ENCODE assay signal across 18 cellular contexts in genomic region chr6:85920782-85921181, GRCh38.
DNase-seq lines count a peak whose midpoint lies in the region; ATAC-seq and TF ChIP-seq lines count a peak whose summit lies in the region.
"Had no signal": no experiment of that assay in that cellular context is flagged by ENCODE, and none has a peak within 500 bp of the region (broad histone marks: within the 10 kb centered on the region; RNA-seq: fewer than 3 reads in every experiment).

No MANE protein-coding gene starts in this region.

- H3K27me3 Mint-ChIP-seq in WTC11 (ENCODE audit: low read depth) = no peaks in the 10 kb centered on the region
- H3K27me3 Mint-ChIP-seq: activated CD4-positive, alpha-beta memory T cell treated with anti-CD3 and anti-CD28 coated beads for 36 hours; activated T-cell treated with anti-CD3 and anti-CD28 coated beads, Interleukin-2, amount 50 U/mL, for 24 hours; stimulated activated naive CD8-positive, alpha-beta T cell treated with anti-CD3 and anti-CD28 coated beads, Interleukin-15, Interleukin-2, amounts not matched to agents 100 ng/mL and 50 ng/mL, for 24 hours had no signal

- H3K27ac Mint-ChIP-seq in WTC11 = no peak overlapping the region
- H3K27ac Mint-ChIP-seq: activated CD4-positive, alpha-beta memory T cell treated with anti-CD3 and anti-CD28 coated beads for 36 hours; activated T-cell treated with anti-CD3 and anti-CD28 coated beads, Interleukin-2, amount 50 U/mL, for 24 hours; stimulated activated naive CD8-positive, alpha-beta T cell treated with anti-CD3 and anti-CD28 coated beads, Interleukin-15, Interleukin-2, amounts not matched to agents 100 ng/mL and 50 ng/mL, for 24 hours had no signal

- ATAC-seq in lung (ENCODE audit: insufficient read depth, low FRiP score) (no peak), WTC11 (no peak; the same call in 1 of the 2 replicates), HG03439 (IDR thresholded peaks at IDR 0.05; ENCODE audit: unreplicated experiment) (no peak)

- no peak for TF ChIP-seq POLR2A in breast epithelium (IDR thresholded peaks at IDR 0.05)

- intact Hi-C loops in breast epithelium (cut with DNase I; ENCODE audit: low total_unique reads) = no loop called here

- no peak for TF ChIP-seq CTCF in breast epithelium (IDR thresholded peaks at IDR 0.05)
- no peak for TF ChIP-seq CTCF in lung (IDR thresholded peaks at IDR 0.05; ENCODE audit: control extremely low read depth, extremely low read depth)
- TF ChIP-seq CTCF in WTC11 (IDR thresholded peaks at IDR 0.05) = no peak

- no peaks in the 10 kb centered on the region for H3K36me3 ChIP-seq in breast epithelium
- no peaks in the 10 kb centered on the region for H3K36me3 ChIP-seq in lung (ENCODE audit: control insufficient read depth in 2 of 2, insufficient read depth in 2 of 2, low read length in 2 of 2)
- H3K36me3 ChIP-seq: ascending aorta, sigmoid colon had no signal

- no peak overlapping the region for H3K4me3 Mint-ChIP-seq in WTC11
- H3K4me3 Mint-ChIP-seq: activated CD4-positive, alpha-beta memory T cell treated with anti-CD3 and anti-CD28 coated beads for 36 hours; activated T-cell treated with anti-CD3 and anti-CD28 coated beads, Interleukin-2, amount 50 U/mL, for 24 hours; stimulated activated naive CD8-positive, alpha-beta T cell treated with anti-CD3 and anti-CD28 coated beads, Interleukin-15, Interleukin-2, amounts not matched to agents 100 ng/mL and 50 ng/mL, for 24 hours had no signal

- H3K4me1 ChIP-seq in breast epithelium (no peaks in the 10 kb centered on the region), lung (ENCODE audit: control insufficient read depth in 2 of 2, insufficient read depth in 2 of 2, low read length in 2 of 2) (no peaks in the 10 kb centered on the region)
- H3K4me1 ChIP-seq: ascending aorta, sigmoid colon had no signal

- no peak overlapping the region for H3K4me3 ChIP-seq in breast epithelium
- H3K4me3 ChIP-seq in lung = no peak overlapping the region
- H3K4me3 ChIP-seq: ascending aorta, coronary artery, sigmoid colon had no signal

- H3K27me3 ChIP-seq in breast epithelium = no peaks in the 10 kb centered on the region
- H3K27me3 ChIP-seq in lung (ENCODE audit: control insufficient read depth, insufficient read depth) = no peaks in the 10 kb centered on the region
- H3K27me3 ChIP-seq: ascending aorta, sigmoid colon had no signal

- 44 to 59% methylated on average over 1 of the region's 1 CpG for WGBS in lung, 2 donors

- POLR2A ChIA-PET in WTC11 (lab: Charles Lee) = no interaction called here

- CTCF ChIA-PET in WTC11 (lab: Charles Lee) = no interaction called here

- H3K4me1 Mint-ChIP-seq in WTC11 = no peaks in the 10 kb centered on the region

- no peak overlapping the region for H3K27ac ChIP-seq in breast epithelium
- H3K27ac ChIP-seq in lung (ENCODE audit: low read depth in 1 of 2, low read length in 1 of 2) = no peak overlapping the region
- H3K27ac ChIP-seq: ascending aorta, coronary artery, sigmoid colon had no signal

- DNase-seq in Ammon's horn (ENCODE audit: low spot score) (peak; percentile 22), NCI-H1105 treated with DMSO at 0.1 percent for 48 hours (lab: John Stamatoyannopoulos, UW) (peak; percentile 49), breast epithelium (ENCODE audit: low spot score in 2 of 2) (peak; percentile 32 to 63), lung (ENCODE audit: low spot score) (peak; percentile 36), WTC11 (ENCODE audit: low spot score) (no peak), COR-L47 (lab: John Stamatoyannopoulos, UW) (no peak), dermis blood vessel endothelial cell (no peak)
- DNase-seq: activated CD4-positive, alpha-beta memory T cell treated with anti-CD3 and anti-CD28 coated beads for 36 hours; activated naive CD4-positive, alpha-beta T cell treated with anti-CD3 and anti-CD28 coated beads, Interleukin-2, amount 50 U/mL, for 16 hours; activated T-cell treated with anti-CD3 and anti-CD28 coated beads, Interleukin-2, amount 50 U/mL, for 24 hours; foreskin melanocyte; KBM-7; NCI-H2227 treated with DMSO at 0.1 percent for 48 hours; sigmoid colon had no signal

- H3K36me3 Mint-ChIP-seq in WTC11 = no peaks in the 10 kb centered on the region
- H3K36me3 Mint-ChIP-seq: activated CD4-positive, alpha-beta memory T cell treated with anti-CD3 and anti-CD28 coated beads for 36 hours had no signal

- H3K9me3 Mint-ChIP-seq in WTC11 = peaks cover 11% of the 10 kb centered on the region
- H3K9me3 Mint-ChIP-seq: activated CD4-positive, alpha-beta memory T cell treated with anti-CD3 and anti-CD28 coated beads for 36 hours; activated T-cell treated with anti-CD3 and anti-CD28 coated beads, Interleukin-2, amount 50 U/mL, for 24 hours; stimulated activated naive CD8-positive, alpha-beta T cell treated with anti-CD3 and anti-CD28 coated beads, Interleukin-15, Interleukin-2, amounts not matched to agents 100 ng/mL and 50 ng/mL, for 24 hours had no signal

- H3K9me3 ChIP-seq in breast epithelium = no peaks in the 10 kb centered on the region
- H3K9me3 ChIP-seq in lung (ENCODE audit: control insufficient read depth in 2 of 2, insufficient read depth in 1 of 2, low read length in 1 of 2) = no peaks in the 10 kb centered on the region
- H3K9me3 ChIP-seq: sigmoid colon had no signal

TF ChIP-seq in WTC11, 78 proteins besides CTCF, POLR2A, EP300 and RAD21:
- TF ChIP-seq SP1 (CRISPR knock-in tag; conservative IDR thresholded peaks at IDR 0.05) = no peak
- no peak for TF ChIP-seq ZNF138 (CRISPR knock-in tag; conservative IDR thresholded peaks at IDR 0.05)
- TF ChIP-seq NR1H2 (CRISPR knock-in tag; IDR thresholded peaks at IDR 0.05) = no peak
- no peak for TF ChIP-seq ESRRA (CRISPR knock-in tag; IDR thresholded peaks at IDR 0.05; ENCODE audit: borderline replicate concordance)
- no peak for TF ChIP-seq ZNF219 (CRISPR knock-in tag; IDR thresholded peaks at IDR 0.05; ENCODE audit: borderline replicate concordance)
- no peak for TF ChIP-seq JAZF1 (CRISPR knock-in tag; IDR thresholded peaks at IDR 0.05)
- TF ChIP-seq ZNF281 (CRISPR knock-in tag; IDR thresholded peaks at IDR 0.05) = no peak
- TF ChIP-seq ATF3 (CRISPR knock-in tag; conservative IDR thresholded peaks at IDR 0.05) = no peak
- no peak for TF ChIP-seq NFE2L1 (CRISPR knock-in tag; IDR thresholded peaks at IDR 0.05)
- TF ChIP-seq ETV6 (CRISPR knock-in tag; IDR thresholded peaks at IDR 0.05) = no peak

Comparison
In these comparisons a context has a peak if more than half of its experiments do, and no peak if none do; other contexts are left out.
1. DNase-seq: peak in Ammon's horn (single experiment), NCI-H1105 treated with DMSO at 0.1 percent for 48 hours (single experiment), breast epithelium (2 of 2) and lung (single experiment); none in WTC11 (single experiment), COR-L47 (single experiment) and dermis blood vessel endothelial cell (single experiment).